ENCODE assay signal across 8 cellular contexts in the genomic region with DNA sequence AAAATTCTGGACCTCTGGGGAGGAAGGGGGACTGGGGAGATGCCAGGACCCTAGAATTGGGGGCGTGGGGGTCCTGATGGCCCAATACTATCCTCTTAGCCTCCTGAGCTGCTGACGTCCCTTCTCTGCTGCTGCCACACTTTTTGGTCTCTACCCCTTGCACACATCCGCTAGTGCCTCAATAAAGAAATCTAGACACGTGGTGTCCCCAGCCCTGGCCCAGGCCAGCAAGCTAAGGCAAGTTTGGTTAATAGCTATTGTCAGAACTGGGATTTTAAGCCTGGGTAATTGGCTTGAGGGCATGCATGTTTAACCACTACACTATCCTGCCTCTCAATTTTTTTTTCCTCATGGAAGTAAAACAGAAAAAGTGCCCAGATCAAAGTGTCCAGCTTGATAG. TPM values are rescaled to one million over a fixed set of nuclear protein-coding genes. Genes with fewer than 3 reads are reported as not detected.
DNase-seq lines count a peak whose midpoint lies in the region; ATAC-seq and TF ChIP-seq lines count a peak whose summit lies in the region.

No MANE protein-coding gene starts in this region.

- peak; percentile 80 for ATAC-seq in esophagus mucosa
- ATAC-seq in GM19452 (IDR thresholded peaks at IDR 0.05; ENCODE audit: unreplicated experiment): no peak
- ATAC-seq in HG02884 (IDR thresholded peaks at IDR 0.05; ENCODE audit: unreplicated experiment): no peak

- no peak for TF ChIP-seq CTCF in GM20000 (IDR thresholded peaks at IDR 0.05; ENCODE audit: extremely low read depth, missing control alignments)

- peak; percentile 47 for DNase-seq in GM20000 (ENCODE audit: low spot score)
- DNase-seq in activated CD4-positive, CD25-positive, alpha-beta regulatory T cell treated with anti-CD3 and anti-CD28 coated beads, Interleukin-2, amount 50 U/mL, for 16 hours (ENCODE audit: low read depth, low spot score): peak; percentile 22
- DNase-seq in stimulated activated CD8-positive, alpha-beta memory T cell treated with anti-CD3 and anti-CD28 coated beads, Interleukin-12 subunit alpha, Interleukin-12 subunit beta, amount 100 ng/mL, for 4 hours (ENCODE audit: low read depth): peak; percentile 13
- DNase-seq in H4 (ENCODE audit: low spot score): no peak
- DNase-seq in NCI-H2196 treated with DMSO at 0.1 percent for 48 hours (lab: John Stamatoyannopoulos, UW; ENCODE audit: unreplicated experiment): no peak

RNA-seq across cellular contexts. Expression of gene OAS2, which starts 1.0 kb away (rescaled TPM):
- 20.6 TPM for total RNA-seq in esophagus mucosa
- 40.3 and 49.7 TPM in 2 replicates for total RNA-seq in H4 (2014; rRNA removed; shearing (Covaris generic))

RNA-seq across cellular contexts. Expression of gene OAS3, which starts 41.0 kb away (rescaled TPM):
- total RNA-seq in esophagus mucosa: 33.6 TPM
- 39.1 and 46.8 TPM in 2 replicates for total RNA-seq in H4 (2014; rRNA removed; shearing (Covaris generic))

Comparison
In these comparisons a context has a peak if more than half of its experiments do, and no peak if none do; other contexts are left out.
1. DNase-seq: peak in GM20000 (single experiment), activated CD4-positive, CD25-positive, alpha-beta regulatory T cell treated with anti-CD3 and anti-CD28 coated beads, Interleukin-2, amount 50 U/mL, for 16 hours (single experiment) and stimulated activated CD8-positive, alpha-beta memory T cell treated with anti-CD3 and anti-CD28 coated beads, Interleukin-12 subunit alpha, Interleukin-12 subunit beta, amount 100 ng/mL, for 4 hours (single experiment); none in H4 (single experiment) and NCI-H2196 treated with DMSO at 0.1 percent for 48 hours (single experiment).